In genomic region chr18:70961933-70962332, GRCh38 we compare ENCODE assay signal across 27 cellular contexts.
"Had no signal": no experiment of that assay in that cellular context is flagged by ENCODE, and none has a peak within 500 bp of the region (broad histone marks: within the 10 kb centered on the region; RNA-seq: fewer than 3 reads in every experiment).

No MANE protein-coding gene starts in this region.

- H3K4me3 ChIP-seq: stomach, suprapubic skin, testis, thoracic aorta, thyroid gland, tibial artery, tibial nerve, transverse colon, upper lobe of left lung, upper lobe of right lung, uterus, vagina had no signal

- H3K27ac ChIP-seq: stomach, suprapubic skin, testis, thoracic aorta, thyroid gland, tibial artery, tibial nerve, transverse colon, upper lobe of left lung, upper lobe of right lung, uterus, vagina had no signal

- FAIRE-seq: urothelium cell line had no signal

- ATAC-seq: stimulated activated effector memory CD8-positive, alpha-beta T cell treated with anti-CD3 and anti-CD28 coated beads, Interleukin-12 subunit alpha, Interleukin-12 subunit beta, amount 100 ng/mL, for 72 hours; stimulated activated memory B cell treated with anti-CD40 and anti-IgM and Interleukin-4, amounts not matched to agents 10 μg/mL and 1 μg/mL and 100 μg/mL, for 72 hours; stimulated activated naive B cell treated with anti-CD40 and anti-IgM and Interleukin-4, amounts not matched to agents 10 μg/mL and 1 μg/mL and 100 μg/mL, for 72 hours; stimulated activated naive CD8-positive, alpha-beta T cell treated with anti-CD3 and anti-CD28 coated beads, Interleukin-15, amount 100 ng/mL, for 72 hours; stimulated activated naive CD8-positive, alpha-beta T cell treated with anti-CD3 and anti-CD28 coated beads, Interleukin-15, Interleukin-2, amounts not matched to agents 100 U/mL and 50 U/mL, for 24 hours; upper lobe of right lung had no signal

- H3K4me1 ChIP-seq: stomach, suprapubic skin, testis, thyroid gland, tibial artery, tibial nerve, transverse colon, upper lobe of left lung, upper lobe of right lung, uterus, vagina had no signal

- H3K27me3 ChIP-seq: stomach, suprapubic skin, testis, thyroid gland, tibial artery, tibial nerve, transverse colon, upper lobe of left lung, upper lobe of right lung, uterus, vagina had no signal

- H3K36me3 ChIP-seq: stomach, suprapubic skin, thoracic aorta, thyroid gland, tibial artery, tibial nerve, transverse colon, upper lobe of left lung, upper lobe of right lung, uterus, vagina had no signal

- H3K9me3 ChIP-seq: stomach, suprapubic skin, testis, thoracic aorta, thyroid gland, tibial artery, tibial nerve, transverse colon, upper lobe of left lung, upper lobe of right lung, uterus, vagina had no signal

- DNase-seq: stimulated activated CD4-positive, alpha-beta T cell treated with anti-CD3 and anti-CD28 coated beads, Interleukin-2, amount 100 ng/mL, for 48 hours; stimulated activated CD4-positive, alpha-beta T cell treated with anti-CD3 and anti-CD28 coated beads, Interleukin-4, amount 100 ng/mL, for 1 hour; stimulated activated CD4-positive, alpha-beta T cell treated with anti-CD3 and anti-CD28 coated beads, Interleukin-4, amount 100 ng/mL, for 24 hours; stimulated activated CD4-positive, alpha-beta T cell treated with anti-CD3 and anti-CD28 coated beads, Interleukin-4, amount 100 ng/mL, for 4 hours; stimulated activated CD8-positive, alpha-beta memory T cell treated with anti-CD3 and anti-CD28 coated beads, Interleukin-4, amount 100 ng/mL, for 48 hours; stimulated activated naive B cell treated with anti-CD40 and anti-IgM and Interleukin-4, amounts not matched to agents 10 μg/mL and 1 μg/mL and 100 μg/mL, for 72 hours; stimulated activated naive CD4-positive, alpha-beta T cell; stimulated activated naive CD4-positive, alpha-beta T cell treated with Interleukin-2 at 50 U/mL for 16 hours; stimulated activated naive CD8-positive, alpha-beta T cell treated with anti-CD3 and anti-CD28 coated beads, Interleukin-15, amount 100 ng/mL, for 72 hours; stimulated activated naive CD8-positive, alpha-beta T cell treated with anti-CD3 and anti-CD28 coated beads, Interleukin-15, Interleukin-2, amounts not matched to agents 100 U/mL and 50 U/mL, for 24 hours; stomach; substantia nigra; testis; thyroid gland; tibial artery; transverse colon; trophoblast cell; upper lobe of left lung; upper lobe of right lung; uterus had no signal
